In genomic region chr20:51802170-51802745, GRCh38 we compare ENCODE assay signal across 10 cellular contexts. TPM values are rescaled to one million over a fixed set of nuclear protein-coding genes. Genes with fewer than 3 reads are reported as not detected.
DNase-seq lines count a peak whose midpoint lies in the region; ATAC-seq and TF ChIP-seq lines count a peak whose summit lies in the region.
"Had no signal": no experiment of that assay in that cellular context is flagged by ENCODE, and none has a peak within 500 bp of the region (broad histone marks: within the 10 kb centered on the region; RNA-seq: fewer than 3 reads in every experiment).

Gene SALL4, minus strand, starts transcription at chr20:51802521. Its CDS starts 113 bp downstream, at chr20:51802408.

- no peaks in the 10 kb centered on the region for H3K36me3 Mint-ChIP-seq in T-helper 2 cell treated with Interferon-gamma antibody and Interleukin-4, amounts not matched to agents 5 μg/mL and 100 μg/mL, for 36 hours (ENCODE audit: low read depth)
- H3K36me3 Mint-ChIP-seq: naive B cell had no signal

- no peak for TF ChIP-seq CTCF in right atrium auricular region (IDR thresholded peaks at IDR 0.05)
- no peak for TF ChIP-seq CTCF in coronary artery (IDR thresholded peaks at IDR 0.05)

- WGBS in mesodermal cell (ENCODE audit: insufficient coverage in 2 of 2), 2 experiments = 0 to 1% methylated on average over 17 to 33 of the region's 44 CpGs

- no peaks in the 10 kb centered on the region for H3K4me1 Mint-ChIP-seq in T-helper 2 cell treated with Interferon-gamma antibody and Interleukin-4, amounts not matched to agents 5 μg/mL and 100 μg/mL, for 36 hours (ENCODE audit: low read depth)

- no peaks in the 10 kb centered on the region for H3K9me3 Mint-ChIP-seq in T-helper 2 cell treated with Interferon-gamma antibody and Interleukin-4, amounts not matched to agents 5 μg/mL and 100 μg/mL, for 36 hours

- peaks cover 68% of the 10 kb centered on the region for H3K27me3 Mint-ChIP-seq in T-helper 2 cell treated with Interferon-gamma antibody and Interleukin-4, amounts not matched to agents 5 μg/mL and 100 μg/mL, for 36 hours (ENCODE audit: low read depth)

- peak within 1 kb of the TSS; percentile 20 to 48 for H3K4me3 ChIP-seq in right atrium auricular region
- peak within 1 kb of the TSS; percentile 59 for H3K4me3 ChIP-seq in coronary artery
- H3K4me3 ChIP-seq in mesodermal cell (ENCODE audit: extremely low read depth, insufficient read depth, low read length, poor library complexity, severe bottlenecking) = peak within 1 kb of the TSS; percentile 99

- H3K36me3 ChIP-seq in right atrium auricular region = no peaks in the 10 kb centered on the region
- no peaks in the 10 kb centered on the region for H3K36me3 ChIP-seq in mesodermal cell (ENCODE audit: control insufficient read depth, insufficient read depth, low read length)

- H3K4me3 Mint-ChIP-seq in T-helper 2 cell treated with Interferon-gamma antibody and Interleukin-4, amounts not matched to agents 5 μg/mL and 100 μg/mL, for 36 hours = no peak within 1 kb of the TSS

- peaks cover 0 to 26% of the 10 kb centered on the region in 2 donors for H3K4me1 ChIP-seq in right atrium auricular region
- peaks cover 9% of the 10 kb centered on the region for H3K4me1 ChIP-seq in mesodermal cell (ENCODE audit: control insufficient read depth, insufficient read depth, low read length, poor library complexity, severe bottlenecking)

- ATAC-seq in Right ventricle myocardium inferior (no peak), HG03457 (IDR thresholded peaks at IDR 0.05; ENCODE audit: unreplicated experiment) (no peak), GM21367 (IDR thresholded peaks at IDR 0.05; ENCODE audit: unreplicated experiment) (no peak)

- intact Hi-C loops in Right ventricle myocardium inferior (cut with DNase I) = no loop called here

- DNase-seq in right atrium auricular region (ENCODE audit: low spot score) (no peak), Right ventricle myocardium inferior (ENCODE audit: missing footprints) (no peak), coronary artery (ENCODE audit: low spot score) (no peak), NCI-H2227 treated with DMSO at 0.1 percent for 48 hours (lab: John Stamatoyannopoulos, UW) (no peak)
- DNase-seq in T-helper 2 cell treated with Interferon-gamma antibody and Interleukin-4, amounts not matched to agents 5 μg/mL and 100 μg/mL, for 36 hours (ENCODE audit: low spot score) = no peak
- DNase-seq: naive B cell, NCI-H446 treated with DMSO at 0.1 percent for 48 hours had no signal

- peaks cover 7 to 29% of the 10 kb centered on the region in 2 donors for H3K27me3 ChIP-seq in right atrium auricular region

- H3K27ac Mint-ChIP-seq in T-helper 2 cell treated with Interferon-gamma antibody and Interleukin-4, amounts not matched to agents 5 μg/mL and 100 μg/mL, for 36 hours = no peak within 1 kb of the TSS
- H3K27ac Mint-ChIP-seq: naive B cell had no signal

- H3K9me3 ChIP-seq in right atrium auricular region = no peaks in the 10 kb centered on the region
- no peaks in the 10 kb centered on the region for H3K9me3 ChIP-seq in mesodermal cell (ENCODE audit: control insufficient read depth, low read length)

- no peak within 1 kb of the TSS for H3K27ac ChIP-seq in right atrium auricular region
- H3K27ac ChIP-seq in coronary artery = no peak within 1 kb of the TSS
- H3K27ac ChIP-seq in mesodermal cell (ENCODE audit: low read depth, low read length, severe bottlenecking) = peak within 1 kb of the TSS; percentile 86

RNA-seq across cellular contexts. Expression of gene SALL4, which starts in this region (rescaled TPM):
- total RNA-seq in right atrium auricular region (not detected), Right ventricle myocardium inferior (0.19 TPM)
- polyA plus RNA-seq in mesodermal cell (2013, experiment 1 of 2) = 44.4 TPM
- 39.6 TPM for polyA plus RNA-seq in mesodermal cell (2013, experiment 2 of 2)

Comparison
In these comparisons a context has a peak if more than half of its experiments do, and no peak if none do; other contexts are left out.
1. H3K4me3 ChIP-seq: peak in every context shown above with its lines; median percentile 99 in mesodermal cell; 59 in coronary artery; 34 in right atrium auricular region.